In genomic region chr3:125008766-125009165, GRCh38 we compare ENCODE assay signal across 31 cellular contexts.
"Had no signal": no experiment of that assay in that cellular context is flagged by ENCODE, and none has a peak within 500 bp of the region (broad histone marks: within the 10 kb centered on the region; RNA-seq: fewer than 3 reads in every experiment).

No MANE protein-coding gene starts in this region.

- H3K27ac ChIP-seq: ascending aorta, breast epithelium, cardiac muscle cell, colonic mucosa, epithelial cell of prostate, esophagus squamous epithelium, gastroesophageal sphincter had no signal

- H3K27me3 Mint-ChIP-seq: activated CD8-positive, alpha-beta T cell treated with anti-CD3 and anti-CD28 coated beads for 36 hours; activated naive CD4-positive, alpha-beta T cell treated with anti-CD3 and anti-CD28 coated beads, Interleukin-2, amount 50 U/mL, for 24 hours; activated naive CD8-positive, alpha-beta T cell treated with anti-CD3 and anti-CD28 coated beads, Interleukin-2, amount 10 ng/mL, durations not matched to agents 7 days and 5 days; activated T-helper 17 cell treated with anti-CD3 and anti-CD28 coated beads, Interleukin-2, amount 50 U/mL, for 72 hours; brain; T-helper 17 cell had no signal

- H3K4me3 ChIP-seq: ascending aorta, breast epithelium, cardiac muscle cell, colonic mucosa, esophagus squamous epithelium, gastroesophageal sphincter had no signal

- H3K9me3 Mint-ChIP-seq: activated CD8-positive, alpha-beta T cell treated with anti-CD3 and anti-CD28 coated beads for 36 hours; activated naive CD4-positive, alpha-beta T cell treated with anti-CD3 and anti-CD28 coated beads, Interleukin-2, amount 50 U/mL, for 24 hours; activated naive CD8-positive, alpha-beta T cell treated with anti-CD3 and anti-CD28 coated beads, Interleukin-2, amount 10 ng/mL, durations not matched to agents 7 days and 5 days; activated T-cell treated with anti-CD3 and anti-CD28 coated beads, Interleukin-2, amount 50 U/mL, for 4 hours; activated T-helper 17 cell treated with anti-CD3 and anti-CD28 coated beads, Interleukin-2, amount 50 U/mL, for 72 hours; brain; T-helper 2 cell treated with Interferon-gamma antibody and Interleukin-4, amounts not matched to agents 5 μg/mL and 100 μg/mL, for 36 hours; WTC11 had no signal

- H3K4me3 Mint-ChIP-seq: activated CD8-positive, alpha-beta T cell treated with anti-CD3 and anti-CD28 coated beads for 36 hours; activated naive CD4-positive, alpha-beta T cell treated with anti-CD3 and anti-CD28 coated beads, Interleukin-2, amount 50 U/mL, for 24 hours; activated naive CD8-positive, alpha-beta T cell treated with anti-CD3 and anti-CD28 coated beads, Interleukin-2, amount 10 ng/mL, durations not matched to agents 7 days and 5 days; activated T-cell treated with anti-CD3 and anti-CD28 coated beads, Interleukin-2, amount 50 U/mL, for 4 hours; activated T-helper 17 cell treated with anti-CD3 and anti-CD28 coated beads, Interleukin-2, amount 50 U/mL, for 72 hours; brain; T-helper 17 cell; T-helper 2 cell treated with Interferon-gamma antibody and Interleukin-4, amounts not matched to agents 5 μg/mL and 100 μg/mL, for 36 hours; WTC11 had no signal

- ATAC-seq: activated CD8-positive, alpha-beta T cell treated with anti-CD3 and anti-CD28 coated beads for 36 hours; activated T-cell treated with anti-CD3 and anti-CD28 coated beads, Interleukin-2, amount 50 U/mL, for 4 hours; activated T-helper 17 cell treated with anti-CD3 and anti-CD28 coated beads, Interleukin-2, amount 50 U/mL, for 72 hours; gastroesophageal sphincter; T-helper 17 cell; WTC11 had no signal

- H3K9me3 ChIP-seq: ascending aorta, breast epithelium, colonic mucosa, esophagus squamous epithelium, gastroesophageal sphincter had no signal

- H3K4me1 ChIP-seq: ascending aorta, breast epithelium, colonic mucosa had no signal

- H3K27me3 ChIP-seq: ascending aorta, breast epithelium, cardiac muscle cell, colonic mucosa, esophagus squamous epithelium, gastroesophageal sphincter had no signal

- FAIRE-seq: endometrium had no signal

- DNase-seq: activated CD4-positive, alpha-beta T cell treated with anti-CD3 and anti-CD28 coated beads for 1 hour; activated CD4-positive, alpha-beta T cell treated with anti-CD3 and anti-CD28 coated beads for 48 hours; activated CD4-positive, alpha-beta T cell treated with anti-CD3 and anti-CD28 coated beads, Interleukin-2, amount 50 U/mL, for 1 hour; activated CD4-positive, alpha-beta T cell treated with anti-CD3 and anti-CD28 coated beads, Interleukin-2, amount 50 U/mL, for 48 hours; activated CD8-positive, alpha-beta memory T cell treated with anti-CD3 and anti-CD28 coated beads for 24 hours; activated CD8-positive, alpha-beta T cell treated with anti-CD3 and anti-CD28 coated beads for 36 hours; activated effector memory CD4-positive, alpha-beta T cell treated with Interleukin-2 at 50 U/mL for 16 hours; activated gamma-delta T cell treated with Interleukin-2 at 50 U/mL for 16 hours; activated naive CD4-positive, alpha-beta T cell treated with Interleukin-2 at 50 U/mL for 16 hours; activated naive CD8-positive, alpha-beta T cell treated with anti-CD3 and anti-CD28 coated beads, Interleukin-2, amount 10 ng/mL, durations not matched to agents 7 days and 5 days; activated T-cell treated with anti-CD3 and anti-CD28 coated beads, Interleukin-2, amount 50 U/mL, for 4 hours; central memory CD4-positive, alpha-beta T cell; cerebellar nuclear complex; colonic mucosa; effector CD8-positive, alpha-beta T cell; esophagus squamous epithelium; foreskin melanocyte; T-helper 1 cell; T-helper 17 cell; T1000 had no signal

- H3K36me3 ChIP-seq: breast epithelium, colonic mucosa had no signal

- H3K27ac Mint-ChIP-seq: activated CD8-positive, alpha-beta T cell treated with anti-CD3 and anti-CD28 coated beads for 36 hours; activated naive CD4-positive, alpha-beta T cell treated with anti-CD3 and anti-CD28 coated beads, Interleukin-2, amount 50 U/mL, for 24 hours; activated naive CD8-positive, alpha-beta T cell treated with anti-CD3 and anti-CD28 coated beads, Interleukin-2, amount 10 ng/mL, durations not matched to agents 7 days and 5 days; activated T-helper 17 cell treated with anti-CD3 and anti-CD28 coated beads, Interleukin-2, amount 50 U/mL, for 72 hours; brain; T-helper 2 cell treated with Interferon-gamma antibody and Interleukin-4, amounts not matched to agents 5 μg/mL and 100 μg/mL, for 36 hours; WTC11 had no signal
